ENCODE assay signal across 20 cellular contexts in the genomic region with DNA sequence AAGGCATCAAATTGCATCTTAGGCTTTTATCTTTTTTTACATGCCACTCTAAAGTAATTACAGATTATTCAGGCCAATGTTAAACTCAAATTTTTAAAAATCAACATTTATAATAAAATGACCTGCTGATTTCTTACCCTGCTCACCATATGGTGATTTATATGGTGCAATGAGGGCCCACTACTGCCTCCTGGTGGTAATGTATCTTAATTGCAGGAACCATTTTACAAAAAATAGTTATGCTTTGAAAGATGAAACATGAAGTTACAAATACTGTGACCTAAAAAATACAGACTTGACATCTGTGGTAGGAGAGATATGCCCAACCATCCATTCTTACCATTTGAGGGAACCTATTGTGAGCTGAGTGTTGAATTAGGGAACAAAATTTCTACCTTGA.
DNase-seq lines count a peak whose midpoint lies in the region; ATAC-seq, FAIRE-seq and TF ChIP-seq lines count a peak whose summit lies in the region.
"Had no signal": no experiment of that assay in that cellular context is flagged by ENCODE, and none has a peak within 500 bp of the region (broad histone marks: within the 10 kb centered on the region; RNA-seq: fewer than 3 reads in every experiment).

No MANE protein-coding gene starts in this region.

- no peaks in the 10 kb centered on the region for H3K36me3 ChIP-seq in effector memory CD4-positive, alpha-beta T cell (ENCODE audit: control insufficient read depth, insufficient read depth, low read length)
- H3K36me3 ChIP-seq: heart left ventricle, Peyer's patch, right atrium auricular region had no signal

- H3K4me3 Mint-ChIP-seq in activated CD4-positive, alpha-beta T cell treated with anti-CD3 and anti-CD28 coated beads for 36 hours: no peak overlapping the region
- H3K4me3 Mint-ChIP-seq: activated CD4-positive, alpha-beta T cell treated with anti-CD3 and anti-CD28 coated beads, Interleukin-2, amount 10 ng/mL, durations not matched to agents 7 days and 5 days; activated T-cell treated with anti-CD3 and anti-CD28 coated beads, Interleukin-2, amount 50 U/mL, for 72 hours; naive B cell; stimulated activated memory B cell treated with anti-CD40 and anti-IgM and Interleukin-4, amounts not matched to agents 10 μg/mL and 1 μg/mL and 100 μg/mL, for 72 hours; T-helper 1 cell treated with Interleukin-12 subunit alpha and Interleukin-12 subunit beta and Interleukin-4 antibody, amounts not matched to agents 30 μg/mL and 1 μg/mL, for 36 hours had no signal

- peaks cover 21% of the 10 kb centered on the region for H3K9me3 Mint-ChIP-seq in activated CD4-positive, alpha-beta T cell treated with anti-CD3 and anti-CD28 coated beads for 36 hours (ENCODE audit: low read depth)

- H3K27ac ChIP-seq in A549: no peak overlapping the region
- no peak overlapping the region for H3K27ac ChIP-seq in effector memory CD4-positive, alpha-beta T cell (ENCODE audit: insufficient read depth, low read length, poor library complexity, severe bottlenecking)
- H3K27ac ChIP-seq: heart left ventricle, Peyer's patch, right atrium auricular region had no signal

- no peaks in the 10 kb centered on the region for H3K36me3 Mint-ChIP-seq in activated CD4-positive, alpha-beta T cell treated with anti-CD3 and anti-CD28 coated beads for 36 hours (ENCODE audit: low read depth)
- H3K36me3 Mint-ChIP-seq: stimulated activated memory B cell treated with anti-CD40 and anti-IgM and Interleukin-4, amounts not matched to agents 10 μg/mL and 1 μg/mL and 100 μg/mL, for 72 hours had no signal

- H3K4me3 ChIP-seq in A549: no peak overlapping the region
- no peak overlapping the region for H3K4me3 ChIP-seq in GM12865 (ENCODE audit: low read depth, low read length)
- H3K4me3 ChIP-seq in fibroblast of mammary gland (ENCODE audit: control insufficient read depth, low read depth, low read length): no peak overlapping the region
- H3K4me3 ChIP-seq in effector memory CD4-positive, alpha-beta T cell (ENCODE audit: insufficient read depth, low read depth, low read length, poor library complexity, severe bottlenecking): no peak overlapping the region
- H3K4me3 ChIP-seq: heart left ventricle, Peyer's patch, right atrium auricular region had no signal

- H3K27ac Mint-ChIP-seq in activated CD4-positive, alpha-beta T cell treated with anti-CD3 and anti-CD28 coated beads for 36 hours: no peak overlapping the region
- H3K27ac Mint-ChIP-seq: activated CD4-positive, alpha-beta T cell treated with anti-CD3 and anti-CD28 coated beads, Interleukin-2, amount 10 ng/mL, durations not matched to agents 7 days and 5 days; activated T-cell treated with anti-CD3 and anti-CD28 coated beads, Interleukin-2, amount 50 U/mL, for 72 hours; naive B cell; stimulated activated memory B cell treated with anti-CD40 and anti-IgM and Interleukin-4, amounts not matched to agents 10 μg/mL and 1 μg/mL and 100 μg/mL, for 72 hours; T-helper 1 cell treated with Interleukin-12 subunit alpha and Interleukin-12 subunit beta and Interleukin-4 antibody, amounts not matched to agents 30 μg/mL and 1 μg/mL, for 36 hours had no signal

- 0 out of 3 replicates have a peak, but pooled peaks have one; percentile 10 for TF ChIP-seq CTCF in A549 (IDR thresholded peaks at IDR 0.05)
- TF ChIP-seq CTCF in GM12865 (IDR thresholded peaks at IDR 0.05; ENCODE audit: insufficient read depth, low read depth, low read length, missing control alignments): peak; percentile 24
- TF ChIP-seq CTCF in fibroblast of mammary gland (conservative IDR thresholded peaks at IDR 0.05; ENCODE audit: control insufficient read depth, insufficient read depth, low read depth, low read length): peak; percentile 43

- no peaks in the 10 kb centered on the region for H3K4me1 Mint-ChIP-seq in activated CD4-positive, alpha-beta T cell treated with anti-CD3 and anti-CD28 coated beads for 36 hours
- H3K4me1 Mint-ChIP-seq: activated CD4-positive, alpha-beta T cell treated with anti-CD3 and anti-CD28 coated beads, Interleukin-2, amount 10 ng/mL, durations not matched to agents 7 days and 5 days; naive B cell; stimulated activated memory B cell treated with anti-CD40 and anti-IgM and Interleukin-4, amounts not matched to agents 10 μg/mL and 1 μg/mL and 100 μg/mL, for 72 hours had no signal

- H3K27me3 Mint-ChIP-seq in activated CD4-positive, alpha-beta T cell treated with anti-CD3 and anti-CD28 coated beads for 36 hours: no peaks in the 10 kb centered on the region
- H3K27me3 Mint-ChIP-seq: activated CD4-positive, alpha-beta T cell treated with anti-CD3 and anti-CD28 coated beads, Interleukin-2, amount 10 ng/mL, durations not matched to agents 7 days and 5 days; naive B cell; stimulated activated memory B cell treated with anti-CD40 and anti-IgM and Interleukin-4, amounts not matched to agents 10 μg/mL and 1 μg/mL and 100 μg/mL, for 72 hours had no signal

- FAIRE-seq in A549 (lab: Jason Lieb, UNC): no peak
- FAIRE-seq: urothelium cell line had no signal

- CTCF ChIA-PET in A549 (lab: Yijun Ruan, JAX): no interaction called here
- CTCF ChIA-PET in activated CD4-positive, alpha-beta T cell treated with anti-CD3 and anti-CD28 coated beads for 36 hours (lab: Charles Lee): no interaction called here

- DNase-seq in A549 (ENCODE audit: low read depth in 1 of 2, low spot score in 1 of 2): peak in 1 of 2 experiments; percentile 13
- DNase-seq in GM12865 (ENCODE audit: low read depth): no peak
- DNase-seq in OCI-M1 (lab: John Stamatoyannopoulos, UW): peak; percentile 3
- no peak for DNase-seq in fibroblast of mammary gland (ENCODE audit: low read depth)
- no peak for DNase-seq in effector memory CD4-positive, alpha-beta T cell
- DNase-seq in HPDE6-E6E7 (ENCODE audit: extremely low spot score): no peak
- DNase-seq in activated CD4-positive, alpha-beta T cell treated with anti-CD3 and anti-CD28 coated beads for 36 hours: no peak
- DNase-seq: activated CD4-positive, alpha-beta T cell treated with anti-CD3 and anti-CD28 coated beads, Interleukin-2, amount 10 ng/mL, durations not matched to agents 7 days and 5 days; activated T-cell treated with anti-CD3 and anti-CD28 coated beads, Interleukin-2, amount 50 U/mL, for 72 hours; AML-193; heart left ventricle; naive B cell; NCI-H1092 treated with DMSO at 0.1 percent for 48 hours; Peyer's patch; stimulated activated CD4-positive, alpha-beta T cell treated with anti-CD3 and anti-CD28 coated beads, Interleukin-4, amount 100 ng/mL, for 4 hours had no signal

- no peak for TF ChIP-seq RAD21 in A549 (conservative IDR thresholded peaks at IDR 0.05 in 1 of 2, IDR thresholded peaks at IDR 0.05 in 1 of 2)

- no peak for TF ChIP-seq POLR2A in A549 (IDR thresholded peaks at IDR 0.05; ENCODE audit: low read length)

- peaks cover 14% of the 10 kb centered on the region; the same call in 1 of the 3 replicates for H3K9me3 ChIP-seq in A549
- H3K9me3 ChIP-seq in effector memory CD4-positive, alpha-beta T cell (ENCODE audit: control insufficient read depth, low read length): no peaks in the 10 kb centered on the region

- TF ChIP-seq EP300 in A549 (IDR thresholded peaks at IDR 0.05): no peak

- POLR2A ChIA-PET in A549 (lab: Yijun Ruan, JAX): no interaction called here
- POLR2A ChIA-PET in activated CD4-positive, alpha-beta T cell treated with anti-CD3 and anti-CD28 coated beads for 36 hours (lab: Charles Lee): no interaction called here

- intact Hi-C loops in activated CD4-positive, alpha-beta T cell treated with anti-CD3 and anti-CD28 coated beads for 36 hours (cut with DNase I, micrococcal nuclease): no loop called here

- no peak for ATAC-seq in A549
- ATAC-seq in HG02642 (IDR thresholded peaks at IDR 0.05; ENCODE audit: poor library complexity, unreplicated experiment): no peak
- ATAC-seq in activated CD4-positive, alpha-beta T cell treated with anti-CD3 and anti-CD28 coated beads for 36 hours: no peak
- ATAC-seq: activated T-cell treated with anti-CD3 and anti-CD28 coated beads, Interleukin-2, amount 50 U/mL, for 72 hours; heart left ventricle; stimulated activated memory B cell treated with anti-CD40 and anti-IgM and Interleukin-4, amounts not matched to agents 10 μg/mL and 1 μg/mL and 100 μg/mL, for 72 hours had no signal

- no peaks in the 10 kb centered on the region for H3K27me3 ChIP-seq in effector memory CD4-positive, alpha-beta T cell (replicated peaks; ENCODE audit: control insufficient read depth, insufficient read depth, low read length, poor library complexity, severe bottlenecking)
- H3K27me3 ChIP-seq: heart left ventricle, Peyer's patch, right atrium auricular region had no signal

- 0 out of 3 replicates have a peak, but pooled peaks cover 7% of the 10 kb centered on the region for H3K4me1 ChIP-seq in A549
- no peaks in the 10 kb centered on the region for H3K4me1 ChIP-seq in effector memory CD4-positive, alpha-beta T cell (ENCODE audit: control insufficient read depth, insufficient read depth, low read length, poor library complexity, severe bottlenecking)
- H3K4me1 ChIP-seq: heart left ventricle, Peyer's patch, right atrium auricular region had no signal

- no peak overlapping the region for H3K4me2 ChIP-seq in A549

TF ChIP-seq in A549, 52 proteins besides CTCF, POLR2A, EP300 and RAD21:
- TF ChIP-seq, protein P1, sequence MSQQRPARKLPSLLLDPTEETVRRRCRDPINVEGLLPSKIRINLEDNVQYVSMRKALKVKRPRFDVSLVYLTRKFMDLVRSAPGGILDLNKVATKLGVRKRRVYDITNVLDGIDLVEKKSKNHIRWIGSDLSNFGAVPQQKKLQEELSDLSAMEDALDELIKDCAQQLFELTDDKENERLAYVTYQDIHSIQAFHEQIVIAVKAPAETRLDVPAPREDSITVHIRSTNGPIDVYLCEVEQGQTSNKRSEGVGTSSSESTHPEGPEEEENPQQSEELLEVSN (IDR thresholded peaks at IDR 0.05; ENCODE audit: borderline replicate concordance, low read depth): no peak
- no peak for TF ChIP-seq CBX8 (IDR thresholded peaks at IDR 0.05)
- no peak for TF ChIP-seq PHF8 (IDR thresholded peaks at IDR 0.05; ENCODE audit: borderline replicate concordance, low read depth)
- no peak for TF ChIP-seq ZC3H11A (IDR thresholded peaks at IDR 0.05)
TF ChIP-seq in A549: peak in this region for 0.
